8 cellular contexts compared by ENCODE assay signal in genomic region chr5:5421149-5421960, GRCh38. TPM values are rescaled to one million over a fixed set of nuclear protein-coding genes. Genes with fewer than 3 reads are reported as not detected.
A peak's percentile ranks its signal among the peaks of the same experiment; 100 is the strongest.
DNase-seq lines count a peak whose midpoint lies in the region; ATAC-seq and TF ChIP-seq lines count a peak whose summit lies in the region.

No MANE protein-coding gene starts in this region.

- TF ChIP-seq EP300 in stomach (IDR thresholded peaks at IDR 0.05), result no peak

- peaks cover 33 to 59% (median 48%) of the 10 kb centered on the region in 4 donors for H3K4me1 ChIP-seq in stomach

- ATAC-seq in GM21723 (IDR thresholded peaks at IDR 0.05; ENCODE audit: unreplicated experiment), result peak; percentile 13

- 4 to 12% (median 6%) methylated on average over 24 of the region's 24 CpGs for WGBS in stomach, 5 donors

- peaks cover 17% of the 10 kb centered on the region for H3K36me3 Mint-ChIP-seq in Calu3 (ENCODE audit: insufficient read depth, unreplicated experiment)

- intact Hi-C loops in Calu3 (cut with micrococcal nuclease; ENCODE audit: unreplicated experiment) (no loop called here), stomach (cut with DNase I; ENCODE audit: low total_unique reads) (no loop called here)

- peaks cover 10% of the 10 kb centered on the region for H3K4me1 Mint-ChIP-seq in Calu3 (ENCODE audit: low read depth, unreplicated experiment)

- TSS peak; percentile 77 for BruUV-seq in Calu3 (replicated peaks; lab: Mats Ljungman, UMichigan)

- no peaks in the 10 kb centered on the region for H3K9me3 Mint-ChIP-seq in Calu3 (ENCODE audit: low read depth, unreplicated experiment)

- peak overlapping the region; percentile 89 for H3K4me3 ChIP-seq in kidney epithelial cell (ENCODE audit: low read depth, low read length)
- H3K4me3 ChIP-seq in stomach, result peak overlapping the region; percentile 100

- CTCF ChIA-PET in Calu3 (lab: Charles Lee), result no interaction called here

- DNase-seq in Calu3, result peak; percentile 6
- peak; percentile 25 for DNase-seq in NCI-H774 (lab: John Stamatoyannopoulos, UW)
- no peak for DNase-seq in kidney epithelial cell (ENCODE audit: low read depth)
- no peak for DNase-seq in stomach
- DNase-seq in Ammon's horn (ENCODE audit: low spot score), result no peak
- no peak for DNase-seq in NCI-H2196 (lab: John Stamatoyannopoulos, UW; ENCODE audit: unreplicated experiment)

- no peaks in the 10 kb centered on the region for H3K36me3 ChIP-seq in kidney epithelial cell (ENCODE audit: control insufficient read depth, insufficient read depth, low read length)
- no peaks in the 10 kb centered on the region for H3K36me3 ChIP-seq in stomach

- H3K27ac ChIP-seq in angular gyrus (ENCODE audit: low read depth, low read length) (peak overlapping the region; percentile 78), stomach (peak overlapping the region; percentile 93 to 98 (median 94))

- TF ChIP-seq POLR2A in stomach (IDR thresholded peaks at IDR 0.05), result no peak

- H3K27me3 Mint-ChIP-seq in Calu3 (ENCODE audit: unreplicated experiment), result peaks cover 5% of the 10 kb centered on the region

- peak overlapping the region; percentile 93 for H3K27ac Mint-ChIP-seq in Calu3 (ENCODE audit: unreplicated experiment)

- TF ChIP-seq CTCF in Calu3 (IDR thresholded peaks at IDR 0.05; ENCODE audit: unreplicated experiment) (no peak), kidney epithelial cell (IDR thresholded peaks at IDR 0.05; ENCODE audit: insufficient read depth, low read length, poor library complexity, severe bottlenecking) (no peak), stomach (IDR thresholded peaks at IDR 0.05) (no peak)

- H3K4me3 Mint-ChIP-seq in Calu3 (ENCODE audit: low read depth, unreplicated experiment), result no peak overlapping the region

- no peaks in the 10 kb centered on the region for H3K9me3 ChIP-seq in stomach

- H3K27me3 ChIP-seq in kidney epithelial cell (ENCODE audit: control insufficient read depth, insufficient read depth, low read length) (no peaks in the 10 kb centered on the region), stomach (no peaks in the 10 kb centered on the region)

RNA-seq across cellular contexts. Expression of gene ICE1, which starts 1.1 kb away (rescaled TPM):
- total RNA-seq in Calu3 (2022) (27.8 and 29.8 TPM in 2 replicates), kidney epithelial cell (28.6 and 30.5 TPM in 2 replicates), stomach (10 to 100 TPM; 16.5 to 44.1 (median 20.1) TPM)
- 1 to 10 TPM; 4.0 to 4.9 (median 4.7) TPM for polyA plus RNA-seq in stomach

Comparison
In these comparisons a context has a peak if more than half of its experiments do, and no peak if none do; other contexts are left out.
1. DNase-seq: peak in Calu3 (single experiment) and NCI-H774 (single experiment); none in kidney epithelial cell (single experiment), stomach (single experiment), Ammon's horn (single experiment) and NCI-H2196 (single experiment).